22 cellular contexts compared by ENCODE assay signal in genomic region chr10:55058800-55059199, GRCh38.
"Had no signal": no experiment of that assay in that cellular context is flagged by ENCODE, and none has a peak within 500 bp of the region (broad histone marks: within the 10 kb centered on the region; RNA-seq: fewer than 3 reads in every experiment).

No MANE protein-coding gene starts in this region.

- H3K27me3 Mint-ChIP-seq: dendritic cell treated with granulocyte-macrophage colony-stimulating factor and Interleukin-4, amounts not matched to agents 40 ng/mL and 50 ng/mL, for 4 days; memory B cell; natural killer cell treated with Interleukin-12 subunit alpha and Interleukin-12 subunit beta and Interleukin-15 and Interleukin-18, amount 100 ng/mL, for 72 hours had no signal

- H3K36me3 Mint-ChIP-seq: memory B cell, neural progenitor cell had no signal

- H3K9me3 Mint-ChIP-seq: dendritic cell treated with granulocyte-macrophage colony-stimulating factor and Interleukin-4, amounts not matched to agents 40 ng/mL and 50 ng/mL, for 4 days; neural progenitor cell had no signal

- H3K27me3 ChIP-seq: foreskin keratinocyte, hepatocyte, left lung, neural progenitor cell, ovary, suprapubic skin, thyroid gland, upper lobe of left lung, uterus had no signal

- DNase-seq: erythroblast; foreskin keratinocyte; head of caudate nucleus; kidney; left lung; lower lobe of right lung; nucleus accumbens; ovary; right cardiac atrium; stimulated activated CD4-positive, alpha-beta T cell treated with anti-CD3 and anti-CD28 coated beads, Interleukin-2, amount 100 ng/mL, for 48 hours; stimulated activated naive CD4-positive, alpha-beta T cell treated with Interleukin-2 at 50 U/mL for 16 hours; thyroid gland; upper lobe of left lung; uterus had no signal

- H3K4me3 ChIP-seq: hepatocyte, left lung, lower lobe of right lung, neural progenitor cell, ovary, smooth muscle cell, suprapubic skin, thyroid gland, upper lobe of left lung, uterus had no signal

- H3K9me3 ChIP-seq: left lung, lower lobe of right lung, ovary, suprapubic skin, thyroid gland, upper lobe of left lung, uterus had no signal

- H3K4me1 ChIP-seq: foreskin keratinocyte, left lung, lower lobe of right lung, neural progenitor cell, suprapubic skin, thyroid gland, upper lobe of left lung, uterus had no signal

- H3K36me3 ChIP-seq: left lung, lower lobe of right lung, neural progenitor cell, ovary, suprapubic skin, thyroid gland, upper lobe of left lung, uterus had no signal

- FAIRE-seq: kidney had no signal

- H3K4me1 Mint-ChIP-seq: memory B cell, mesothelial cell of epicardium, neural progenitor cell had no signal

- H3K27ac ChIP-seq: foreskin keratinocyte, hepatocyte, left lung, lower lobe of right lung, neural progenitor cell, ovary, suprapubic skin, thyroid gland, upper lobe of left lung, uterus had no signal

- H3K27ac Mint-ChIP-seq: dendritic cell treated with granulocyte-macrophage colony-stimulating factor and Interleukin-4, amounts not matched to agents 40 ng/mL and 50 ng/mL, for 4 days; memory B cell; mesothelial cell of epicardium; natural killer cell treated with Interleukin-12 subunit alpha and Interleukin-12 subunit beta and Interleukin-15 and Interleukin-18, amount 100 ng/mL, for 72 hours; neural progenitor cell had no signal

- H3K4me3 Mint-ChIP-seq: dendritic cell treated with granulocyte-macrophage colony-stimulating factor and Interleukin-4, amounts not matched to agents 40 ng/mL and 50 ng/mL, for 4 days; memory B cell; mesothelial cell of epicardium; natural killer cell treated with Interleukin-12 subunit alpha and Interleukin-12 subunit beta and Interleukin-15 and Interleukin-18, amount 100 ng/mL, for 72 hours; neural progenitor cell had no signal
